14 cellular contexts compared by ENCODE assay signal in genomic region chr4:168656946-168657473, GRCh38.
"Had no signal": no experiment of that assay in that cellular context is flagged by ENCODE, and none has a peak within 500 bp of the region (broad histone marks: within the 10 kb centered on the region; RNA-seq: fewer than 3 reads in every experiment).

No MANE protein-coding gene starts in this region.

- H3K4me1 ChIP-seq: left lung had no signal

- DNase-seq: activated CD4-positive, alpha-beta T cell treated with anti-CD3 and anti-CD28 coated beads, Interleukin-2, amount 50 U/mL, for 1 hour; activated T-cell treated with anti-CD3 and anti-CD28 coated beads, Interleukin-2, amount 50 U/mL, for 1 hour; amygdala; cerebellar nuclear complex; endodermal cell; heart left ventricle; left lung; spleen; stimulated activated CD4-positive, alpha-beta T cell treated with anti-CD3 and anti-CD28 coated beads, Interleukin-2, amount 100 ng/mL, for 24 hours; stimulated activated naive B cell treated with anti-CD40 and anti-IgM and Interleukin-4, amounts not matched to agents 10 μg/mL and 1 μg/mL and 100 μg/mL, for 72 hours; T-helper 2 cell had no signal

- H3K27ac ChIP-seq: brain microvascular endothelial cell, heart left ventricle, left lung, right atrium auricular region, spleen, tibial nerve had no signal

- H3K27me3 ChIP-seq: brain microvascular endothelial cell, heart left ventricle, left lung, right atrium auricular region, spleen, tibial nerve had no signal

- H3K9me3 ChIP-seq: heart left ventricle, left lung, right atrium auricular region, spleen, tibial nerve had no signal

- H3K36me3 ChIP-seq: brain microvascular endothelial cell, heart left ventricle, left lung, right atrium auricular region, spleen, tibial nerve had no signal

- ATAC-seq: stimulated activated naive B cell treated with anti-CD40 and anti-IgM and Interleukin-4, amounts not matched to agents 10 μg/mL and 1 μg/mL and 100 μg/mL, for 72 hours had no signal

- H3K4me3 ChIP-seq: heart left ventricle, left lung, right atrium auricular region, spleen, tibial nerve had no signal
